In genomic region chr18:26103579-26103978, GRCh38 we compare ENCODE assay signal across 10 cellular contexts. TPM values are rescaled to one million over a fixed set of nuclear protein-coding genes. Genes with fewer than 3 reads are reported as not detected.
DNase-seq lines count a peak whose midpoint lies in the region; ATAC-seq and TF ChIP-seq lines count a peak whose summit lies in the region.
"Had no signal": no experiment of that assay in that cellular context is flagged by ENCODE, and none has a peak within 500 bp of the region (broad histone marks: within the 10 kb centered on the region; RNA-seq: fewer than 3 reads in every experiment).

No MANE protein-coding gene starts in this region.

- no peak overlapping the region for H3K4me2 ChIP-seq in SK-N-SH

- POLR2A ChIA-PET in SK-N-SH (lab: Yijun Ruan, JAX), result no interaction called here

- no peaks in the 10 kb centered on the region for H3K79me2 ChIP-seq in SK-N-SH (ENCODE audit: insufficient read depth)

- no peaks in the 10 kb centered on the region for H4K20me1 ChIP-seq in SK-N-SH (ENCODE audit: insufficient read depth)

- peak; percentile 28 for TF ChIP-seq RAD21 in SK-N-SH (IDR thresholded peaks at IDR 0.05; ENCODE audit: low read length)

- no peaks in the 10 kb centered on the region for H3K9me3 ChIP-seq in SK-N-SH
- H3K9me3 ChIP-seq in WERI-Rb-1 (ENCODE audit: severe bottlenecking), result no peaks in the 10 kb centered on the region
- H3K9me3 ChIP-seq: neutrophil had no signal

- no peaks in the 10 kb centered on the region for H3K27me3 ChIP-seq in SK-N-SH (ENCODE audit: insufficient read depth)
- H3K27me3 ChIP-seq in WERI-Rb-1 (ENCODE audit: insufficient read depth, low read depth, severe bottlenecking), result no peaks in the 10 kb centered on the region
- H3K27me3 ChIP-seq: neutrophil had no signal

- DNase-seq in SK-N-SH, result peak; percentile 7
- peak; percentile 58 for DNase-seq in WERI-Rb-1
- DNase-seq in erythroblast (lab: John Stamatoyannopoulos, UW), result peak; percentile 68 to 71
- DNase-seq in stimulated activated naive CD8-positive, alpha-beta T cell treated with anti-CD3 and anti-CD28 coated beads, Interleukin-15, Interleukin-2, amounts not matched to agents 100 U/mL and 50 U/mL, for 24 hours, result peak; percentile 47
- DNase-seq in foreskin melanocyte, result no peak
- DNase-seq: NCI-H187 treated with DMSO at 0.1 percent for 48 hours had no signal

- TF ChIP-seq CTCF in SK-N-SH (IDR thresholded peaks at IDR 0.05), result no peak
- TF ChIP-seq CTCF in WERI-Rb-1 (IDR thresholded peaks at IDR 0.05; ENCODE audit: low read depth, low read length), result peak; percentile 58

- H3K36me3 ChIP-seq in SK-N-SH (replicated peaks in 1 of 2; ENCODE audit: control insufficient read depth in 1 of 2, insufficient read depth in 2 of 2, low read length in 1 of 2), result no peaks in the 10 kb centered on the region
- no peaks in the 10 kb centered on the region for H3K36me3 ChIP-seq in WERI-Rb-1
- H3K36me3 ChIP-seq: neutrophil had no signal

- no peaks in the 10 kb centered on the region for H3K4me1 ChIP-seq in SK-N-SH (ENCODE audit: control insufficient read depth in 1 of 2, insufficient read depth in 2 of 2, low read depth in 1 of 2, low read length in 1 of 2)

- H3K4me3 ChIP-seq in SK-N-SH (ENCODE audit: low read depth in 2 of 2, low read length in 1 of 2), result no peak overlapping the region
- H3K4me3 ChIP-seq in WERI-Rb-1 (ENCODE audit: low read depth, low read length), result no peak overlapping the region

- TF ChIP-seq EP300 in SK-N-SH (IDR thresholded peaks at IDR 0.05; ENCODE audit: borderline replicate concordance in 1 of 2, low read depth in 1 of 2, low read length in 1 of 2), result no peak

- H3K9me2 ChIP-seq in SK-N-SH, result no peaks in the 10 kb centered on the region

- no peak overlapping the region for H2AFZ ChIP-seq in SK-N-SH (ENCODE audit: low read depth)

- H3K9ac ChIP-seq in SK-N-SH, result no peak overlapping the region

- ATAC-seq in SK-N-SH treated with all-trans-retinoic acid at 6 μM for 48 hours, result no peak
- peak; percentile 36 for ATAC-seq in stimulated activated naive CD8-positive, alpha-beta T cell treated with anti-CD3 and anti-CD28 coated beads, Interleukin-15, Interleukin-2, amounts not matched to agents 100 U/mL and 50 U/mL, for 24 hours
- ATAC-seq in GM18858 (IDR thresholded peaks at IDR 0.05; ENCODE audit: unreplicated experiment), result no peak
- no peak for ATAC-seq in HG02981 (IDR thresholded peaks at IDR 0.05; ENCODE audit: unreplicated experiment)

- no peak for TF ChIP-seq POLR2A in erythroblast (IDR thresholded peaks at IDR 0.05; ENCODE audit: low read length)

- H3K27ac ChIP-seq in SK-N-SH (ENCODE audit: low read depth in 2 of 2, low read length in 1 of 2) (no peak overlapping the region), WERI-Rb-1 (no peak overlapping the region)
- H3K27ac ChIP-seq: neutrophil had no signal

- CTCF ChIA-PET in SK-N-SH (lab: Yijun Ruan, JAX), result interaction anchor here (0.6 kb wide), 1 partner anchor 124 kb away, joined by 3 read pairs; no protein-coding TSS in a partner anchor

- no peaks in the 10 kb centered on the region for H3F3A ChIP-seq in SK-N-SH (replicated peaks; ENCODE audit: insufficient read depth)

- 64% methylated on average over 5 of the region's 5 CpGs for WGBS in SK-N-SH (ENCODE audit: low lambda C conversion rate)

TF ChIP-seq in SK-N-SH, 30 proteins besides CTCF, POLR2A, EP300 and RAD21 (continues in another document):
- TF ChIP-seq USF2 (IDR thresholded peaks at IDR 0.05; ENCODE audit: borderline replicate concordance, low read depth, low read length) (no peak), CHD2 (IDR thresholded peaks at IDR 0.05; ENCODE audit: low read length, partially characterized antibody) (no peak), GATA2 (CRISPR knock-in tag; IDR thresholded peaks at IDR 0.05) (no peak), NRF1 (IDR thresholded peaks at IDR 0.05; ENCODE audit: low read depth, low read length) (no peak), TEAD4 (IDR thresholded peaks at IDR 0.05; ENCODE audit: borderline replicate concordance, insufficient read depth) (no peak), SMC3 (IDR thresholded peaks at IDR 0.05; ENCODE audit: low read depth, low read length) (no peak), YY1 (IDR thresholded peaks at IDR 0.05; ENCODE audit: low read depth) (no peak), ELF1 (IDR thresholded peaks at IDR 0.05) (no peak), GABPA (IDR thresholded peaks at IDR 0.05; ENCODE audit: low read depth) (no peak), USF1 (IDR thresholded peaks at IDR 0.05; ENCODE audit: borderline replicate concordance, low read depth) (no peak), MXI1 (IDR thresholded peaks at IDR 0.05; ENCODE audit: low read depth, low read length) (no peak), IRF3 (IDR thresholded peaks at IDR 0.05; ENCODE audit: low read depth, low read length) (no peak), NFIC (IDR thresholded peaks at IDR 0.05; ENCODE audit: borderline replicate concordance) (no peak), RCOR1 (IDR thresholded peaks at IDR 0.05; ENCODE audit: low read length) (no peak)

TF ChIP-seq in SK-N-SH treated with all-trans-retinoic acid at 6 μM for 48 hours, 23 proteins besides CTCF, POLR2A, EP300 and RAD21:
- TF ChIP-seq ZFP3 (CRISPR knock-in tag; IDR thresholded peaks at IDR 0.05) (no peak), RARB (CRISPR knock-in tag; IDR thresholded peaks at IDR 0.05) (no peak), ESRRG (CRISPR knock-in tag; IDR thresholded peaks at IDR 0.05) (no peak), BACH2 (CRISPR knock-in tag; IDR thresholded peaks at IDR 0.05; ENCODE audit: borderline replicate concordance) (no peak), PPARA (CRISPR knock-in tag; IDR thresholded peaks at IDR 0.05; ENCODE audit: borderline replicate concordance) (no peak), ISL1 (CRISPR knock-in tag; IDR thresholded peaks at IDR 0.05) (no peak), OSR1 (CRISPR knock-in tag; IDR thresholded peaks at IDR 0.05) (no peak), ZFP30 (CRISPR knock-in tag; IDR thresholded peaks at IDR 0.05) (no peak), CSDC2 (CRISPR knock-in tag; IDR thresholded peaks at IDR 0.05) (no peak), ARNTL (CRISPR knock-in tag; IDR thresholded peaks at IDR 0.05; ENCODE audit: borderline replicate concordance, low read depth) (no peak), POU6F1 (CRISPR knock-in tag; IDR thresholded peaks at IDR 0.05; ENCODE audit: borderline replicate concordance, low read depth) (no peak), ZNF565 (CRISPR knock-in tag; conservative IDR thresholded peaks at IDR 0.05; ENCODE audit: low read depth) (no peak), CREB5 (CRISPR knock-in tag; IDR thresholded peaks at IDR 0.05; ENCODE audit: low read depth) (no peak), ZNF70 (CRISPR knock-in tag; IDR thresholded peaks at IDR 0.05) (no peak), TOX (CRISPR knock-in tag; IDR thresholded peaks at IDR 0.05; ENCODE audit: borderline replicate concordance) (no peak), TCF4 (CRISPR knock-in tag; IDR thresholded peaks at IDR 0.05; ENCODE audit: borderline replicate concordance) (no peak)
TF ChIP-seq in SK-N-SH treated with all-trans-retinoic acid at 6 μM for 48 hours: peak in this region for 0.

RNA-seq across cellular contexts. Expression of gene SS18, which starts 13.2 kb away (rescaled TPM):
- 98.6 and 177 TPM in 2 replicates for polyA plus RNA-seq in SK-N-SH (2012; rRNA removed)
- polyA plus RNA-seq in SK-N-SH (2012; cell fraction: cytosol; rRNA removed), result 63.2 and 80.9 TPM in 2 replicates
- polyA plus RNA-seq in SK-N-SH (2012; cell fraction: nucleus; rRNA removed), result 244 and 496 TPM in 2 replicates

RNA-seq across cellular contexts. Expression of gene PSMA8, which starts 30.1 kb away (rescaled TPM):
- not detected in 2 replicates for polyA plus RNA-seq in SK-N-SH (2012; rRNA removed)
- not detected in 2 replicates for polyA plus RNA-seq in SK-N-SH (2012; cell fraction: cytosol; rRNA removed)
- polyA plus RNA-seq in SK-N-SH (2012; cell fraction: nucleus; rRNA removed), result not detected in 2 replicates
